1 cellular context compared by ENCODE assay signal in genomic region chr19:35719402-35720162, GRCh38.
TF ChIP-seq lines count a peak whose summit lies in the region.

No MANE protein-coding gene starts in this region.

TF ChIP-seq in HepG2, 621 proteins besides CTCF, POLR2A, EP300 and RAD21 (continues in another document):
- TF ChIP-seq MXI1 (IDR thresholded peaks at IDR 0.05; ENCODE audit: borderline replicate concordance, low read depth, low read length) (peak; percentile 60; the same call in 1 of the 3 replicates), KAT8 (CRISPR knock-in tag; IDR thresholded peaks at IDR 0.05) (no peak), ZNF574 (CRISPR knock-in tag; IDR thresholded peaks at IDR 0.05) (peak; percentile 31; the same call in 1 of the 2 replicates), SAFB2 (CRISPR knock-in tag; IDR thresholded peaks at IDR 0.05; ENCODE audit: borderline replicate concordance, low read depth) (no peak), ZNF772 (CRISPR knock-in tag; IDR thresholded peaks at IDR 0.05) (no peak), SAP130 (CRISPR knock-in tag; IDR thresholded peaks at IDR 0.05; ENCODE audit: low read depth) (peak; percentile 90), KMT2A (CRISPR knock-in tag; IDR thresholded peaks at IDR 0.05) (no peak), SP5 (CRISPR knock-in tag; IDR thresholded peaks at IDR 0.05; ENCODE audit: borderline replicate concordance, low read depth) (peak; percentile 66; the same call in 1 of the 2 replicates), SMARCE1 (IDR thresholded peaks at IDR 0.05; ENCODE audit: borderline replicate concordance) (no peak), KDM2A (CRISPR knock-in tag; IDR thresholded peaks at IDR 0.05; ENCODE audit: borderline replicate concordance, low read depth) (0 out of 2 replicates have a peak, but pooled peaks have one; percentile 20), ZBTB4 (CRISPR knock-in tag; IDR thresholded peaks at IDR 0.05; ENCODE audit: borderline replicate concordance) (no peak), ZNF546 (CRISPR knock-in tag; conservative IDR thresholded peaks at IDR 0.05) (no peak), IRX3 (CRISPR knock-in tag; IDR thresholded peaks at IDR 0.05; ENCODE audit: borderline replicate concordance, low read depth) (no peak), ZNF724P (CRISPR knock-in tag; IDR thresholded peaks at IDR 0.05; ENCODE audit: borderline replicate concordance) (no peak), TEAD3 (CRISPR knock-in tag; optimal IDR thresholded peaks at IDR 0.05; ENCODE audit: borderline replicate concordance) (peak; percentile 7), ZNF121 (CRISPR knock-in tag; IDR thresholded peaks at IDR 0.05) (no peak), SALL1 (CRISPR knock-in tag; IDR thresholded peaks at IDR 0.05) (peak; percentile 52; the same call in 1 of the 2 replicates), HMGXB4 (CRISPR knock-in tag; IDR thresholded peaks at IDR 0.05; ENCODE audit: borderline replicate concordance in 1 of 2, low read depth in 1 of 2) (0 out of 4 replicates have a peak, but pooled peaks of 1 of the 2 experiments have one; percentile 29), IKZF4 (CRISPR knock-in tag; IDR thresholded peaks at IDR 0.05; ENCODE audit: borderline replicate concordance, low read depth, not compliant biosample characterization) (no peak), AGO2 (optimal IDR thresholded peaks at IDR 0.05; ENCODE audit: low read depth, low read length) (peak; percentile 37), MYPOP (CRISPR knock-in tag; IDR thresholded peaks at IDR 0.05) (peak; percentile 60; the same call in 1 of the 2 replicates), FOXO1 (CRISPR knock-in tag; IDR thresholded peaks at IDR 0.05) (0 out of 2 replicates have a peak, but pooled peaks have one; percentile 18), GMEB1 (CRISPR knock-in tag; IDR thresholded peaks at IDR 0.05; ENCODE audit: borderline replicate concordance) (peak; percentile 28; the same call in 1 of the 2 replicates), LCORL (IDR thresholded peaks at IDR 0.05) (no peak), LCORL (CRISPR knock-in tag; IDR thresholded peaks at IDR 0.05) (peak; percentile 70), ZNF687 (CRISPR knock-in tag; IDR thresholded peaks at IDR 0.05) (peak; percentile 51), HNF4G (IDR thresholded peaks at IDR 0.05; ENCODE audit: borderline replicate concordance, low read depth, low read length) (peak; percentile 29; the same call in 1 of the 2 replicates), HNF4G (CRISPR knock-in tag; IDR thresholded peaks at IDR 0.05; ENCODE audit: borderline replicate concordance, low read depth) (no peak), HOXA3 (CRISPR knock-in tag; IDR thresholded peaks at IDR 0.05) (peak; percentile 62), KDM5B (CRISPR knock-in tag; IDR thresholded peaks at IDR 0.05; ENCODE audit: borderline replicate concordance) (peak; percentile 38; the same call in 1 of the 2 replicates), MAX (IDR thresholded peaks at IDR 0.05) (peak; percentile 67; the same call in 1 of the 2 replicates), MYC (CRISPR knock-in tag; IDR thresholded peaks at IDR 0.05; ENCODE audit: borderline replicate concordance) (0 out of 2 replicates have a peak, but pooled peaks have one; percentile 13), HBP1 (CRISPR knock-in tag; IDR thresholded peaks at IDR 0.05; ENCODE audit: low read depth) (peak; percentile 32; the same call in 1 of the 2 replicates), PBX2 (CRISPR knock-in tag; IDR thresholded peaks at IDR 0.05) (peak; percentile 76), ZNF331 (CRISPR knock-in tag; IDR thresholded peaks at IDR 0.05) (peak; percentile 39; the same call in 1 of the 2 replicates), RBM22 (optimal IDR thresholded peaks at IDR 0.05; ENCODE audit: low read length) (no peak), KAT2B (IDR thresholded peaks at IDR 0.05; ENCODE audit: borderline replicate concordance, low read depth, low read length) (no peak), YEATS4 (CRISPR knock-in tag; IDR thresholded peaks at IDR 0.05; ENCODE audit: borderline replicate concordance) (peak; percentile 26; the same call in 1 of the 2 replicates), ZNF614 (CRISPR knock-in tag; IDR thresholded peaks at IDR 0.05; ENCODE audit: borderline replicate concordance) (no peak), CREM (IDR thresholded peaks at IDR 0.05) (peak; percentile 39; the same call in 1 of the 2 replicates), CREM (CRISPR knock-in tag; IDR thresholded peaks at IDR 0.05) (no peak), DBP (CRISPR knock-in tag; IDR thresholded peaks at IDR 0.05; ENCODE audit: not compliant biosample characterization) (no peak), RORA (CRISPR knock-in tag; IDR thresholded peaks at IDR 0.05) (no peak)
